ENCODE assay signal across 18 cellular contexts in the genomic region with DNA sequence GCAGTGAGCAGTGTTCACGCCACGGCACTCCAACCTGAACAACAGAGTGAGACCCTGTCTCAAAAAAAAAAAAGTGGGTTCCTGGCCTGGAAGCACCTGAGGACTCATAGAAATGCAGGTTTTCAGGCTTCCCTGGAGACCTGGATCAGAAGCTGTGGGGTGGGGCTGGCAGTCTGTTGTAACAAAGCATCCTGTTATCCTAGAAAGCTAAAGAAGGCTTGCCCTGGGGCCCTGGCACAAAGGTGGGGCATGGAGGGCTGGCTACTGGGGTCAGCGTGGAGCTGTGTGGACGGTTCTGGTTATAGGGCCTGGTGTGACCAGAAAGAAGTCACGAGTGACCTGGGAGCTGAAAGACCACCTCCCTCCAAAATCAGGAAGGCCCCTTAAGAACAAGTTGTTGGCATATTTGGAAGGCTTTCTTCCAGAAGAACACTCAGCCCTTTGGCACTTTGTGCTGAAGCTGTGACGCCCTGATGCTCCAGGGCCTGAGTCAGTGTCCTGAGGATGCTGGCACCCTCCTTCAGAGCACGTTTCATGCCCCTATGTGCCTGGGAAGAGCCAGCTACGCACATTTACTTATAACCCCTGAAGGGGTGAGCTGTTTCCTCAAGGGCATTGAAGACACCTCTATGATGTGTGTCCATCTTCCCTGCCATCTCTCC. TPM values are rescaled to one million over a fixed set of nuclear protein-coding genes. Genes with fewer than 3 reads are reported as not detected.
A peak's percentile ranks its signal among the peaks of the same experiment; 100 is the strongest.
DNase-seq lines count a peak whose midpoint lies in the region; ATAC-seq, FAIRE-seq and TF ChIP-seq lines count a peak whose summit lies in the region.
"Had no signal": no experiment of that assay in that cellular context is flagged by ENCODE, and none has a peak within 500 bp of the region (broad histone marks: within the 10 kb centered on the region; RNA-seq: fewer than 3 reads in every experiment).

No MANE protein-coding gene starts in this region.

- H3K4me1 ChIP-seq in heart right ventricle, result peaks cover 0 to 68% (median 32%) of the 10 kb centered on the region in 9 donors
- peaks cover 43 to 45% of the 10 kb centered on the region in 2 experiments for H3K4me1 ChIP-seq in trophoblast cell (ENCODE audit: control insufficient read depth in 1 of 2, insufficient read depth in 2 of 2, low read length in 2 of 2)
- H3K4me1 ChIP-seq in pancreas, result no peaks in the 10 kb centered on the region
- H3K4me1 ChIP-seq: A549, psoas muscle had no signal

- H4K91ac ChIP-seq in trophoblast cell (ENCODE audit: low read depth, low read length), result peak overlapping the region; percentile 67

- no peak for DNase-seq in heart right ventricle
- no peak for DNase-seq in Right ventricle myocardium inferior (ENCODE audit: missing footprints)
- DNase-seq in foreskin fibroblast, result peak; percentile 79 to 87
- DNase-seq in trophoblast cell, result peak; percentile 98 to 99
- DNase-seq in stimulated activated CD4-positive, alpha-beta T cell treated with anti-CD3 and anti-CD28 coated beads, Interleukin-2, amount 100 ng/mL, for 48 hours, result no peak
- no peak for DNase-seq in pancreas
- DNase-seq in NCI-H510A treated with DMSO at 0.1 percent for 48 hours (lab: John Stamatoyannopoulos, UW), result no peak
- no peak for DNase-seq in ureter (ENCODE audit: low spot score)
- DNase-seq: activated CD4-positive, alpha-beta T cell treated with anti-CD3 and anti-CD28 coated beads for 1 hour; activated T-cell treated with anti-CD3 and anti-CD28 coated beads, Interleukin-2, amount 50 U/mL, for 1 hour; amniotic stem cell; effector memory CD4-positive, alpha-beta T cell; hypothalamus had no signal

- intact Hi-C loops in heart right ventricle (cut with DNase I), result no loop called here
- intact Hi-C loops in Right ventricle myocardium inferior (cut with DNase I), result no loop called here
- intact Hi-C loops in pancreas (cut with DNase I), result no loop called here

- peak in 2 of 8 donors; percentile 3 to 11 for ATAC-seq in heart right ventricle
- no peak for ATAC-seq in Right ventricle myocardium inferior
- ATAC-seq in pancreas, result no peak
- ATAC-seq: A549 had no signal

- H2BK120ac ChIP-seq in trophoblast cell (ENCODE audit: insufficient read depth, low read length, poor library complexity), result peak overlapping the region; percentile 37

- H3K14ac ChIP-seq in trophoblast cell (ENCODE audit: low read length), result peak overlapping the region; percentile 72

- H3K9me3 ChIP-seq in heart right ventricle (no peaks in the 10 kb centered on the region), trophoblast cell (ENCODE audit: insufficient read depth, low read depth, low read length) (no peaks in the 10 kb centered on the region), pancreas (no peaks in the 10 kb centered on the region)
- H3K9me3 ChIP-seq: A549, psoas muscle had no signal

- peak overlapping the region; percentile 18 for H3K4me2 ChIP-seq in trophoblast cell (ENCODE audit: low read length)
- H3K4me2 ChIP-seq: A549 had no signal

- peak overlapping the region; percentile 63 for H4K8ac ChIP-seq in trophoblast cell (ENCODE audit: low read depth, low read length)

- peak overlapping the region in 8 of 10 donors; percentile 20 to 75 (median 71) for H3K27ac ChIP-seq in heart right ventricle
- peak overlapping the region; percentile 93 for H3K27ac ChIP-seq in trophoblast cell (ENCODE audit: low read depth, low read length)
- H3K27ac ChIP-seq in pancreas, result no peak overlapping the region
- H3K27ac ChIP-seq: A549, psoas muscle had no signal

- H2AK5ac ChIP-seq in trophoblast cell (ENCODE audit: low read length), result peak overlapping the region; percentile 31

- FAIRE-seq in pancreas (lab: Jason Lieb, UNC), result no peak
- FAIRE-seq: A549, D721Med, H1 had no signal

- H3K18ac ChIP-seq in trophoblast cell (ENCODE audit: low read length), result peak overlapping the region; percentile 27

- peaks cover 39% of the 10 kb centered on the region for H3K79me1 ChIP-seq in trophoblast cell (ENCODE audit: low read length)

- H3K4me3 ChIP-seq in heart right ventricle (no peak overlapping the region), foreskin fibroblast (ENCODE audit: low read depth in 1 of 2, low read length in 2 of 2) (no peak overlapping the region), trophoblast cell (ENCODE audit: low read depth, low read length) (no peak overlapping the region), pancreas (no peak overlapping the region)
- H3K4me3 ChIP-seq: A549, lung, psoas muscle had no signal

- H3K27me3 ChIP-seq in heart right ventricle (peaks cover 0 to 7% (median 1%) of the 10 kb centered on the region in 7 donors), trophoblast cell (ENCODE audit: insufficient read depth, low read length) (no peaks in the 10 kb centered on the region), pancreas (no peaks in the 10 kb centered on the region)

- H4K12ac ChIP-seq in trophoblast cell (ENCODE audit: low read depth, low read length), result no peak overlapping the region

- H2BK12ac ChIP-seq in trophoblast cell (ENCODE audit: low read length), result peak overlapping the region; percentile 81

- TF ChIP-seq CTCF in heart right ventricle (IDR thresholded peaks at IDR 0.05) (no peak), foreskin fibroblast (IDR thresholded peaks at IDR 0.05; ENCODE audit: low read depth, low read length) (no peak), pancreas (IDR thresholded peaks at IDR 0.05) (no peak)

- H3K36me3 ChIP-seq in heart right ventricle (peaks cover 0 to 28% (median 0%) of the 10 kb centered on the region in 9 donors), trophoblast cell (ENCODE audit: control insufficient read depth in 1 of 2, insufficient read depth in 2 of 2, low read length in 2 of 2) (peaks cover 25 to 28% of the 10 kb centered on the region in 2 experiments), pancreas (no peaks in the 10 kb centered on the region)

- peaks cover 15% of the 10 kb centered on the region for H3K79me2 ChIP-seq in trophoblast cell (ENCODE audit: control insufficient read depth, insufficient read depth, low read length, poor library complexity)

- 86 to 94% methylated on average over 8 of the region's 8 CpGs for WGBS in heart right ventricle, 2 donors
- no CpG with 5 or more reads among the region's 8 CpGs for WGBS in trophoblast cell (ENCODE audit: extremely low coverage, insufficient coverage, insufficient read length)
- WGBS in pancreas, 2 donors, result 78 to 86% methylated on average over 8 of the region's 8 CpGs

- H3K23ac ChIP-seq in trophoblast cell (ENCODE audit: low read length), result no peak overlapping the region

- H3K4ac ChIP-seq in trophoblast cell (ENCODE audit: low read depth, low read length), result peak overlapping the region; percentile 24

- no peak overlapping the region for H3K9ac ChIP-seq in trophoblast cell (ENCODE audit: low read length)

- H2AFZ ChIP-seq in trophoblast cell (ENCODE audit: insufficient read depth, low read length, poor library complexity), result no peak overlapping the region

- peak overlapping the region; percentile 54 for H2BK5ac ChIP-seq in trophoblast cell (ENCODE audit: low read depth, low read length, poor library complexity)

RNA-seq across cellular contexts. Expression of a gene that starts 6.2 kb away (rescaled TPM):
- total RNA-seq in heart right ventricle, result 10 to 100 TPM in 7 of 10 donors, 1 to 10 TPM in 3; 7.9 to 48.1 (median 15.2) TPM
- polyA plus RNA-seq in heart right ventricle, result 10 to 100 TPM; 13.2 to 25.0 TPM
- 38.1 TPM for total RNA-seq in Right ventricle myocardium inferior
- polyA plus RNA-seq in trophoblast cell (2013), result 121 and 124 TPM in 2 replicates
- total RNA-seq in pancreas, result 10 to 100 TPM in 4 of 6 donors, 1 to 10 TPM in 2; 4.1 to 40.2 (median 18.2) TPM
- 10 to 100 TPM in 1 of 2 donors, 1 to 10 TPM in 1; 6.7 to 11.5 TPM for polyA plus RNA-seq in pancreas
- total RNA-seq in ureter, result 192 TPM

Comparison
In these comparisons a context has a peak if more than half of its experiments do, and no peak if none do; other contexts are left out.
1. DNase-seq: peak in foreskin fibroblast (2 of 2) and trophoblast cell (2 of 2); none in heart right ventricle (0 of 2), Right ventricle myocardium inferior (single experiment), stimulated activated CD4-positive, alpha-beta T cell treated with anti-CD3 and anti-CD28 coated beads, Interleukin-2, amount 100 ng/mL, for 48 hours (0 of 2), pancreas (0 of 6), NCI-H510A treated with DMSO at 0.1 percent for 48 hours (single experiment) and ureter (single experiment).
2. H3K27ac ChIP-seq: peak in heart right ventricle (8 of 10) and trophoblast cell (single experiment); none in pancreas (0 of 4).